Comparison of ENCODE assay signal across 8 cellular contexts in genomic region chr9:105608685-105609598, GRCh38. TPM values are rescaled to one million over a fixed set of nuclear protein-coding genes. Genes with fewer than 3 reads are reported as not detected.
DNase-seq lines count a peak whose midpoint lies in the region; ATAC-seq, FAIRE-seq and TF ChIP-seq lines count a peak whose summit lies in the region.

No MANE protein-coding gene starts in this region.

- FAIRE-seq in A204.1 (lab: Jason Lieb, UNC) = peak; percentile 97

- intact Hi-C loops in stomach (cut with DNase I; ENCODE audit: low total_unique reads) = no loop called here

- no peak overlapping the region for H2AFZ ChIP-seq in hepatocyte

- DNase-seq in GM12864 (ENCODE audit: low read depth) (peak; percentile 19), NCI-H146 treated with DMSO at 0.1 percent for 48 hours (lab: John Stamatoyannopoulos, UW; ENCODE audit: unreplicated experiment) (peak; percentile 7), WERI-Rb-1 (no peak), hepatocyte (ENCODE audit: low spot score) (peak; percentile 69), stomach (no peak)
- DNase-seq in T-helper 2 cell treated with Interferon-gamma antibody and Interleukin-4, amounts not matched to agents 5 μg/mL and 100 μg/mL, for 36 hours (ENCODE audit: low spot score) = no peak

- H3K4me3 Mint-ChIP-seq in T-helper 2 cell treated with Interferon-gamma antibody and Interleukin-4, amounts not matched to agents 5 μg/mL and 100 μg/mL, for 36 hours = no peak overlapping the region

- H3K27me3 ChIP-seq in WERI-Rb-1 (ENCODE audit: insufficient read depth, low read depth, severe bottlenecking) (no peaks in the 10 kb centered on the region), hepatocyte (no peaks in the 10 kb centered on the region), stomach (no peaks in the 10 kb centered on the region)

- H3K36me3 ChIP-seq in WERI-Rb-1 (peaks cover 4% of the 10 kb centered on the region; the same call in 1 of the 2 replicates), hepatocyte (replicated peaks; ENCODE audit: insufficient read depth, low read depth) (no peaks in the 10 kb centered on the region), stomach (peaks cover 0 to 27% (median 17%) of the 10 kb centered on the region in 4 donors)

- no peak overlapping the region for H3K27ac ChIP-seq in WERI-Rb-1
- no peak overlapping the region for H3K27ac ChIP-seq in hepatocyte
- no peak overlapping the region for H3K27ac ChIP-seq in stomach

- WGBS in hepatocyte (ENCODE audit: low lambda C conversion rate, missing lambda C conversion rate) = 60% methylated on average over 6 of the region's 6 CpGs
- WGBS in stomach, 5 donors = 59 to 66% (median 64%) methylated on average over 6 of the region's 6 CpGs

- H3K4me1 ChIP-seq in hepatocyte (ENCODE audit: insufficient read depth) = no peaks in the 10 kb centered on the region
- H3K4me1 ChIP-seq in stomach = no peaks in the 10 kb centered on the region

- H3K27me3 Mint-ChIP-seq in T-helper 2 cell treated with Interferon-gamma antibody and Interleukin-4, amounts not matched to agents 5 μg/mL and 100 μg/mL, for 36 hours (ENCODE audit: low read depth) = no peaks in the 10 kb centered on the region

- no peaks in the 10 kb centered on the region for H3K36me3 Mint-ChIP-seq in T-helper 2 cell treated with Interferon-gamma antibody and Interleukin-4, amounts not matched to agents 5 μg/mL and 100 μg/mL, for 36 hours (ENCODE audit: low read depth)

- no peaks in the 10 kb centered on the region for H3K9me3 Mint-ChIP-seq in T-helper 2 cell treated with Interferon-gamma antibody and Interleukin-4, amounts not matched to agents 5 μg/mL and 100 μg/mL, for 36 hours

- H3K4me3 ChIP-seq in GM12864 (ENCODE audit: low read depth, low read length) = no peak overlapping the region
- no peak overlapping the region for H3K4me3 ChIP-seq in WERI-Rb-1 (ENCODE audit: low read depth, low read length)
- H3K4me3 ChIP-seq in hepatocyte = no peak overlapping the region
- no peak overlapping the region for H3K4me3 ChIP-seq in stomach

- no peaks in the 10 kb centered on the region for H3K4me1 Mint-ChIP-seq in T-helper 2 cell treated with Interferon-gamma antibody and Interleukin-4, amounts not matched to agents 5 μg/mL and 100 μg/mL, for 36 hours (ENCODE audit: low read depth)

- H3K27ac Mint-ChIP-seq in T-helper 2 cell treated with Interferon-gamma antibody and Interleukin-4, amounts not matched to agents 5 μg/mL and 100 μg/mL, for 36 hours = no peak overlapping the region

- no peaks in the 10 kb centered on the region for H3K9me2 ChIP-seq in hepatocyte (replicated peaks; ENCODE audit: insufficient read depth)

- TF ChIP-seq CTCF in GM12864 (IDR thresholded peaks at IDR 0.05; ENCODE audit: low read depth, low read length, missing control alignments) = peak; percentile 15
- peak; percentile 28 for TF ChIP-seq CTCF in WERI-Rb-1 (IDR thresholded peaks at IDR 0.05; ENCODE audit: low read depth, low read length)
- TF ChIP-seq CTCF in hepatocyte (IDR thresholded peaks at IDR 0.05; ENCODE audit: poor library complexity) = peak; percentile 70
- TF ChIP-seq CTCF in stomach (IDR thresholded peaks at IDR 0.05) = peak in 5 of 7 experiments; percentile 18 to 47 (median 42)

- peak; percentile 74 for ATAC-seq in HG02623 (IDR thresholded peaks at IDR 0.05; ENCODE audit: unreplicated experiment)

- no peaks in the 10 kb centered on the region for H4K20me1 ChIP-seq in hepatocyte (ENCODE audit: insufficient read depth, poor library complexity, severe bottlenecking)

- no peaks in the 10 kb centered on the region for H3K9me3 ChIP-seq in WERI-Rb-1 (ENCODE audit: severe bottlenecking)
- H3K9me3 ChIP-seq in hepatocyte (ENCODE audit: low read depth) = no peaks in the 10 kb centered on the region
- H3K9me3 ChIP-seq in stomach = no peaks in the 10 kb centered on the region

- no peak for TF ChIP-seq POLR2A in stomach (IDR thresholded peaks at IDR 0.05)

- no peak for TF ChIP-seq EP300 in stomach (IDR thresholded peaks at IDR 0.05)

- no peak overlapping the region for H3K4me2 ChIP-seq in hepatocyte

- H3K79me2 ChIP-seq in hepatocyte = no peaks in the 10 kb centered on the region

RNA-seq across cellular contexts. Expression of gene FKTN, which starts 51.0 kb away (rescaled TPM):
- total RNA-seq in hepatocyte = 27.1 and 37.2 TPM in 2 replicates
- polyA plus RNA-seq in hepatocyte = 1.8 and 4.8 TPM in 2 replicates
- 10 to 100 TPM in 2 of 5 donors, 1 to 10 TPM in 3; 1.7 to 39.7 (median 8.5) TPM for total RNA-seq in stomach
- polyA plus RNA-seq in stomach = 1 to 10 TPM; 1.8 to 3.6 (median 3.1) TPM

RNA-seq across cellular contexts. Expression of gene TAL2, which starts 53.3 kb away (rescaled TPM):
- total RNA-seq in hepatocyte (not detected in 2 replicates), stomach (1 to 10 TPM in 1 of 5 donors, not detected in 4; 1.3 TPM)
- polyA plus RNA-seq in hepatocyte (0.50 TPM in 1 of 2 replicates, not detected in the other), stomach (not detected)

Comparison
In these comparisons a context has a peak if more than half of its experiments do, and no peak if none do; other contexts are left out.
1. DNase-seq: peak in GM12864 (single experiment), NCI-H146 treated with DMSO at 0.1 percent for 48 hours (single experiment) and hepatocyte (single experiment); none in WERI-Rb-1 (single experiment), stomach (single experiment) and T-helper 2 cell treated with Interferon-gamma antibody and Interleukin-4, amounts not matched to agents 5 μg/mL and 100 μg/mL, for 36 hours (single experiment).
2. CTCF ChIP-seq: peak in every context shown above with its lines; median percentile 70 in hepatocyte; 42 in stomach; 28 in WERI-Rb-1; 15 in GM12864.